Comparison of ENCODE assay signal across 21 cellular contexts in genomic region chr18:45412577-45412976, GRCh38.
DNase-seq lines count a peak whose midpoint lies in the region; ATAC-seq, FAIRE-seq and TF ChIP-seq lines count a peak whose summit lies in the region.
"Had no signal": no experiment of that assay in that cellular context is flagged by ENCODE, and none has a peak within 500 bp of the region (broad histone marks: within the 10 kb centered on the region; RNA-seq: fewer than 3 reads in every experiment).

No MANE protein-coding gene starts in this region.

- H3K79me1 ChIP-seq in H1 (ENCODE audit: low read depth, low read length): no peaks in the 10 kb centered on the region

- H3K27me3 ChIP-seq in H1 (replicated peaks in 1 of 4; ENCODE audit: control insufficient read depth in 3 of 4, extremely low read depth in 1 of 4, insufficient read depth in 3 of 4, low read length in 3 of 4) (peaks cover 0 to 1% (median 0%) of the 10 kb centered on the region in 4 experiments; a peak in 1 of 7 replicates), testis (no peaks in the 10 kb centered on the region)
- H3K27me3 ChIP-seq: neutrophil had no signal

- H4K8ac ChIP-seq in H1 (ENCODE audit: extremely low read depth, insufficient read depth, low read length): no peak overlapping the region

- no peak overlapping the region for H2BK120ac ChIP-seq in H1 (replicated peaks; ENCODE audit: low read depth, low read length)

- no peak for DNase-seq in H1 (ENCODE audit: low read depth in 1 of 2, low spot score in 2 of 2)
- no peak for DNase-seq in stimulated activated naive CD8-positive, alpha-beta T cell treated with anti-CD3 and anti-CD28 coated beads, Interleukin-15, Interleukin-2, amounts not matched to agents 100 U/mL and 50 U/mL, for 24 hours
- no peak for DNase-seq in head of caudate nucleus
- DNase-seq in testis: no peak
- no peak for DNase-seq in activated T-helper 1 cell treated with anti-CD3 and anti-CD28 coated beads, Interleukin-12 subunit alpha, Interleukin-12 subunit beta, Interleukin-2, Interleukin-4 antibody, amounts not matched to agents 30 ng/mL and 10 ng/mL and 1 ng/mL, durations not matched to agents 14 hours and 24 hours and 36 hours (ENCODE audit: low spot score)
- DNase-seq: activated B cell treated with CpG ODN at 0.5 μM for 24 hours; activated naive CD4-positive, alpha-beta T cell treated with Interleukin-2 at 50 U/mL for 16 hours; islet precursor cell; mucosa of descending colon; NCI-H1436; NCI-H345; SHP77; stimulated activated CD4-positive, alpha-beta T cell treated with anti-CD3 and anti-CD28 coated beads, Interleukin-1b, Interleukin-23, amount 100 ng/mL, for 48 hours had no signal

- no peak overlapping the region for H3K4ac ChIP-seq in H1 (replicated peaks; ENCODE audit: insufficient read length, low read depth, low read length)

- H3K36me3 Mint-ChIP-seq in activated T-helper 1 cell treated with anti-CD3 and anti-CD28 coated beads, Interleukin-12 subunit alpha, Interleukin-12 subunit beta, Interleukin-2, Interleukin-4 antibody, amounts not matched to agents 30 ng/mL and 10 ng/mL and 1 ng/mL, durations not matched to agents 14 hours and 24 hours and 36 hours (ENCODE audit: low read depth): no peaks in the 10 kb centered on the region
- H3K36me3 Mint-ChIP-seq: brain had no signal

- H3K9me3 Mint-ChIP-seq in activated T-helper 1 cell treated with anti-CD3 and anti-CD28 coated beads, Interleukin-12 subunit alpha, Interleukin-12 subunit beta, Interleukin-2, Interleukin-4 antibody, amounts not matched to agents 30 ng/mL and 10 ng/mL and 1 ng/mL, durations not matched to agents 14 hours and 24 hours and 36 hours: no peaks in the 10 kb centered on the region
- H3K9me3 Mint-ChIP-seq: activated B cell treated with CpG ODN at 0.5 μM for 24 hours; dendritic cell treated with granulocyte-macrophage colony-stimulating factor and Interleukin-4, amounts not matched to agents 40 ng/mL and 50 ng/mL, for 4 days; T-helper 1 cell treated with Interleukin-12 subunit alpha and Interleukin-12 subunit beta and Interleukin-4 antibody, amounts not matched to agents 30 μg/mL and 1 μg/mL, for 36 hours had no signal

- no peak overlapping the region for H2BK5ac ChIP-seq in H1 (ENCODE audit: low read depth, low read length)

- no peak for TF ChIP-seq CTCF in H1 (IDR thresholded peaks at IDR 0.05; ENCODE audit: control extremely low read depth in 1 of 3, insufficient read depth in 1 of 3, low read depth in 1 of 3, low read length in 3 of 3)
- TF ChIP-seq CTCF in testis (IDR thresholded peaks at IDR 0.05): no peak

- no peaks in the 10 kb centered on the region for H3K79me2 ChIP-seq in H1 (ENCODE audit: control insufficient read depth in 1 of 2, insufficient read depth in 2 of 2, low read length in 2 of 2)

- no peaks in the 10 kb centered on the region for H3K27me3 Mint-ChIP-seq in activated T-helper 1 cell treated with anti-CD3 and anti-CD28 coated beads, Interleukin-12 subunit alpha, Interleukin-12 subunit beta, Interleukin-2, Interleukin-4 antibody, amounts not matched to agents 30 ng/mL and 10 ng/mL and 1 ng/mL, durations not matched to agents 14 hours and 24 hours and 36 hours (ENCODE audit: insufficient read depth)
- H3K27me3 Mint-ChIP-seq: brain; dendritic cell treated with granulocyte-macrophage colony-stimulating factor and Interleukin-4, amounts not matched to agents 40 ng/mL and 50 ng/mL, for 4 days had no signal

- no peak overlapping the region for H3K27ac ChIP-seq in H1 (ENCODE audit: low read depth, low read length)
- H3K27ac ChIP-seq in testis: no peak overlapping the region
- H3K27ac ChIP-seq: neutrophil had no signal

- H2AFZ ChIP-seq in H1 (ENCODE audit: low read length): no peak overlapping the region

- no peaks in the 10 kb centered on the region for H4K20me1 ChIP-seq in H1 (replicated peaks in 1 of 2; ENCODE audit: control insufficient read depth in 1 of 2, insufficient read depth in 2 of 2, low read length in 2 of 2)

- no peak overlapping the region for H3K4me3 Mint-ChIP-seq in activated T-helper 1 cell treated with anti-CD3 and anti-CD28 coated beads, Interleukin-12 subunit alpha, Interleukin-12 subunit beta, Interleukin-2, Interleukin-4 antibody, amounts not matched to agents 30 ng/mL and 10 ng/mL and 1 ng/mL, durations not matched to agents 14 hours and 24 hours and 36 hours
- H3K4me3 Mint-ChIP-seq: activated B cell treated with CpG ODN at 0.5 μM for 24 hours; brain; dendritic cell treated with granulocyte-macrophage colony-stimulating factor and Interleukin-4, amounts not matched to agents 40 ng/mL and 50 ng/mL, for 4 days; T-helper 1 cell treated with Interleukin-12 subunit alpha and Interleukin-12 subunit beta and Interleukin-4 antibody, amounts not matched to agents 30 μg/mL and 1 μg/mL, for 36 hours had no signal

- no peak overlapping the region for H2BK12ac ChIP-seq in H1 (ENCODE audit: low read depth, low read length)

- no peak for TF ChIP-seq EP300 in H1 (IDR thresholded peaks at IDR 0.05; ENCODE audit: borderline replicate concordance in 1 of 2, low read depth in 2 of 2, low read length in 2 of 2)

- no peaks in the 10 kb centered on the region for H3K36me3 ChIP-seq in H1 (ENCODE audit: control insufficient read depth in 2 of 4, insufficient read depth in 4 of 4, low read length in 3 of 4)
- no peaks in the 10 kb centered on the region for H3K36me3 ChIP-seq in testis (ENCODE audit: low read depth, missing control alignments)
- H3K36me3 ChIP-seq: neutrophil had no signal

- no peak for TF ChIP-seq RAD21 in H1 (IDR thresholded peaks at IDR 0.05 in 1 of 2, conservative IDR thresholded peaks at IDR 0.05 in 1 of 2; ENCODE audit: low read depth in 2 of 2, low read length in 2 of 2)

- ATAC-seq in GM19452 (IDR thresholded peaks at IDR 0.05; ENCODE audit: unreplicated experiment) (peak; percentile 60), HG03442 (IDR thresholded peaks at IDR 0.05; ENCODE audit: unreplicated experiment) (peak; percentile 82)
- peak; percentile 72 for ATAC-seq in stimulated activated naive CD8-positive, alpha-beta T cell treated with anti-CD3 and anti-CD28 coated beads, Interleukin-15, Interleukin-2, amounts not matched to agents 100 U/mL and 50 U/mL, for 24 hours
- ATAC-seq: mucosa of descending colon had no signal

- H3K14ac ChIP-seq in H1 (ENCODE audit: insufficient read length): no peak overlapping the region

- H3K56ac ChIP-seq in H1 (replicated peaks; ENCODE audit: insufficient read length, low read depth, low read length): no peak overlapping the region

- H4K91ac ChIP-seq in H1 (replicated peaks; ENCODE audit: insufficient read length, low read length): peak overlapping the region; percentile 20

- intact Hi-C loops in head of caudate nucleus (cut with DNase I) (no loop called here), testis (cut with DNase I; ENCODE audit: low total_unique reads) (no loop called here)
- intact Hi-C loops in activated T-helper 1 cell treated with anti-CD3 and anti-CD28 coated beads, Interleukin-12 subunit alpha, Interleukin-12 subunit beta, Interleukin-2, Interleukin-4 antibody, amounts not matched to agents 30 ng/mL and 10 ng/mL and 1 ng/mL, durations not matched to agents 14 hours and 24 hours and 36 hours (cut with micrococcal nuclease): no loop called here

- H3K27ac Mint-ChIP-seq in activated T-helper 1 cell treated with anti-CD3 and anti-CD28 coated beads, Interleukin-12 subunit alpha, Interleukin-12 subunit beta, Interleukin-2, Interleukin-4 antibody, amounts not matched to agents 30 ng/mL and 10 ng/mL and 1 ng/mL, durations not matched to agents 14 hours and 24 hours and 36 hours: no peak overlapping the region
- H3K27ac Mint-ChIP-seq: activated B cell treated with CpG ODN at 0.5 μM for 24 hours; dendritic cell treated with granulocyte-macrophage colony-stimulating factor and Interleukin-4, amounts not matched to agents 40 ng/mL and 50 ng/mL, for 4 days; T-helper 1 cell treated with Interleukin-12 subunit alpha and Interleukin-12 subunit beta and Interleukin-4 antibody, amounts not matched to agents 30 μg/mL and 1 μg/mL, for 36 hours had no signal

- H3K18ac ChIP-seq in H1 (ENCODE audit: extremely low read depth, low read length): no peak overlapping the region

- H2AK5ac ChIP-seq in H1 (ENCODE audit: low read depth, low read length): no peak overlapping the region

- no peak for FAIRE-seq in H1 (lab: Jason Lieb, UNC)
- FAIRE-seq: D721Med, HTR-8/SVneo had no signal

- H3K4me1 ChIP-seq in H1 (replicated peaks in 1 of 4; ENCODE audit: control insufficient read depth in 3 of 4, insufficient read depth in 4 of 4, low read length in 3 of 4) (peaks cover 2 to 8% (median 5%) of the 10 kb centered on the region in 4 experiments; a peak in 4 of 7 replicates), testis (peaks cover 7% of the 10 kb centered on the region)

- WGBS in H1 (ENCODE audit: extremely low coverage in 1 of 2, insufficient coverage in 1 of 2, insufficient read length in 1 of 2, insufficient replicate concordance in 2 of 2, low coverage in 1 of 2, low lambda C conversion rate in 2 of 2, missing lambda C conversion rate in 1 of 2), 2 experiments: 89% methylated on average over 1 of the region's 1 CpG; no CpG with 5 or more reads in 1 of the 2 experiments
- WGBS in testis, 2 donors: 90 to 97% methylated on average over 1 of the region's 1 CpG

- POLR2A ChIA-PET in H1 (lab: Charles Lee; ENCODE audit: partially characterized antibody): no interaction called here

- no peak overlapping the region for H3K9ac ChIP-seq in H1 (replicated peaks in 1 of 4; ENCODE audit: extremely low read depth in 1 of 4, low read depth in 3 of 4, low read length in 3 of 4)

- H2BK20ac ChIP-seq in H1 (ENCODE audit: low read length): no peak overlapping the region

- H3K9me3 ChIP-seq in H1 (ENCODE audit: insufficient read depth in 2 of 2, low read depth in 1 of 2, low read length in 1 of 2) (peaks cover 0 to 2% of the 10 kb centered on the region in 2 experiments; a peak in 1 of 4 replicates), testis (no peaks in the 10 kb centered on the region)
- H3K9me3 ChIP-seq: mucosa of descending colon, neutrophil had no signal

- no peak overlapping the region for H4K5ac ChIP-seq in H1 (ENCODE audit: insufficient read length, low read depth, low read length)

- H3K4me3 ChIP-seq in H1 (ENCODE audit: extremely low read depth in 1 of 4, insufficient read depth in 2 of 4, low read depth in 3 of 4, low read length in 4 of 4): no peak overlapping the region
- no peak overlapping the region for H3K4me3 ChIP-seq in testis
- H3K4me3 ChIP-seq: mucosa of descending colon had no signal

- TF ChIP-seq POLR2A in H1 (IDR thresholded peaks at IDR 0.05; ENCODE audit: control extremely low read depth in 1 of 2, low read depth in 2 of 2, low read length in 2 of 2): no peak
- no peak for TF ChIP-seq POLR2A in testis (IDR thresholded peaks at IDR 0.05)

- H3K4me2 ChIP-seq in H1 (ENCODE audit: insufficient read depth in 1 of 2, low read depth in 2 of 2, low read length in 2 of 2): no peak overlapping the region

- CTCF ChIA-PET in H1 (lab: Charles Lee; ENCODE audit: partially characterized antibody): no interaction called here

- no peak overlapping the region for H2BK15ac ChIP-seq in H1 (ENCODE audit: low read length)

- no peak overlapping the region for H3K23ac ChIP-seq in H1 (ENCODE audit: insufficient read length)

- no peaks in the 10 kb centered on the region for H3K4me1 Mint-ChIP-seq in activated T-helper 1 cell treated with anti-CD3 and anti-CD28 coated beads, Interleukin-12 subunit alpha, Interleukin-12 subunit beta, Interleukin-2, Interleukin-4 antibody, amounts not matched to agents 30 ng/mL and 10 ng/mL and 1 ng/mL, durations not matched to agents 14 hours and 24 hours and 36 hours (ENCODE audit: low read depth)
- H3K4me1 Mint-ChIP-seq: activated B cell treated with CpG ODN at 0.5 μM for 24 hours had no signal

- H3K23me2 ChIP-seq in H1 (ENCODE audit: low read depth, low read length): no peaks in the 10 kb centered on the region
